In genomic region chr5:116799401-116799800, GRCh38 we compare ENCODE assay signal across 20 cellular contexts.
"Had no signal": no experiment of that assay in that cellular context is flagged by ENCODE, and none has a peak within 500 bp of the region (broad histone marks: within the 10 kb centered on the region; RNA-seq: fewer than 3 reads in every experiment).

No MANE protein-coding gene starts in this region.

- DNase-seq: endodermal cell; erythroblast; foreskin melanocyte; head of caudate nucleus; kidney; left cardiac atrium; natural killer cell; ovary; small intestine; stimulated activated CD4-positive, alpha-beta T cell treated with anti-CD3 and anti-CD28 coated beads, Interleukin-12 subunit alpha, Interleukin-12 subunit beta, amount 100 ng/mL, for 4 hours; stimulated activated naive CD4-positive, alpha-beta T cell; stomach; substantia nigra; transverse colon had no signal

- ATAC-seq: left cardiac atrium, natural killer cell had no signal

- H3K9me3 ChIP-seq: ovary, right atrium auricular region, stomach, thoracic aorta, transverse colon had no signal

- H3K36me3 ChIP-seq: ovary, right atrium auricular region, stomach, thoracic aorta, transverse colon had no signal

- H3K9me3 Mint-ChIP-seq: endodermal cell had no signal

- H3K27ac ChIP-seq: hepatocyte, ovary, right atrium auricular region, stomach, thoracic aorta, transverse colon had no signal

- H3K4me1 Mint-ChIP-seq: mesothelial cell of epicardium, natural killer cell, neural crest cell had no signal

- H3K27me3 Mint-ChIP-seq: dendritic cell treated with granulocyte-macrophage colony-stimulating factor and Interleukin-4, amounts not matched to agents 40 ng/mL and 50 ng/mL, for 4 days had no signal

- H3K27ac Mint-ChIP-seq: dendritic cell treated with granulocyte-macrophage colony-stimulating factor and Interleukin-4, amounts not matched to agents 40 ng/mL and 50 ng/mL, for 4 days; endodermal cell; mesothelial cell of epicardium; natural killer cell had no signal

- H3K4me1 ChIP-seq: right atrium auricular region, stomach, transverse colon had no signal

- H3K27me3 ChIP-seq: hepatocyte, ovary, right atrium auricular region, stomach, transverse colon had no signal

- H3K4me3 Mint-ChIP-seq: dendritic cell treated with granulocyte-macrophage colony-stimulating factor and Interleukin-4, amounts not matched to agents 40 ng/mL and 50 ng/mL, for 4 days; endodermal cell; mesothelial cell of epicardium; natural killer cell; neural crest cell had no signal

- H3K4me3 ChIP-seq: hepatocyte, ovary, right atrium auricular region, stomach, thoracic aorta, transverse colon had no signal

- H3K36me3 Mint-ChIP-seq: natural killer cell had no signal
